In the genomic region with DNA sequence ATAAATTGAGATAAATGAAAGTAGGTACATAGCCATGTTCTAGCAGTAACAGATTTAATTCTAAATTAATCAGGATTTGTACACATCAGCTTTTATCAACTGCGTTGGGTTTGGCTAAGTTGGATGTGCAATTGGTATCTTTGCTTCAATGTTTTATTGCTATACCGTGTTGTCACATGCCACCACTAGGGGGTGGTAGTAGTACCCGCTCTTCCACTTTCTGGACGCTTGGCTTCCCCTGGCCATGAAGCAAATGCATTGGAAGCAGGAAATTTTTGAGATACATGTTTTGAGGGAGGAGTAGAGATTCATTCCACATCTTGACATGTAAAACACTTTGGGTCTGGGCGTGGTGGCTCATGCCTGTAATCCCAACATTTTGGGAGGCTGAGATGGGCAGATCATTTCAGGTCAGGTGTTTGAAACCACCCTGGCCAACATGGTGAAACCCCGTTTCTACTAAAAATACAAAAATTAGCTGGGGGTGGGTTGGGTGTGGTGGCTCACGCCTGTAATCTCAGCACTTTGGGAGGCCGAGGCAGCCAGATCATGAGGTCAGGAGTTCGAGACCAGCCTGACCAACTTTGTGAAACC, we compare ENCODE assay signal across 8 cellular contexts. TPM values are rescaled to one million over a fixed set of nuclear protein-coding genes. Genes with fewer than 3 reads are reported as not detected.
DNase-seq lines count a peak whose midpoint lies in the region; ATAC-seq and TF ChIP-seq lines count a peak whose summit lies in the region.

No MANE protein-coding gene starts in this region.

- no peak overlapping the region for H2BK120ac ChIP-seq in neuronal stem cell (ENCODE audit: low read depth, low read length)

- H2AK5ac ChIP-seq in neuronal stem cell (ENCODE audit: low read depth, low read length): no peak overlapping the region

- H3K27ac ChIP-seq in CD4-positive, alpha-beta memory T cell (ENCODE audit: low read depth, low read length): no peak overlapping the region
- no peak overlapping the region for H3K27ac ChIP-seq in neuronal stem cell (replicated peaks; ENCODE audit: low read length)

- no CpG with 5 or more reads among the region's 9 CpGs for WGBS in neuronal stem cell (ENCODE audit: extremely low coverage in 2 of 2, insufficient read length in 2 of 2, insufficient replicate concordance in 1 of 2), 2 donors

- H3K36me3 ChIP-seq in CD4-positive, alpha-beta memory T cell (ENCODE audit: insufficient read depth, low read length): no peaks in the 10 kb centered on the region
- H3K36me3 ChIP-seq in neuronal stem cell (replicated peaks in 1 of 2; ENCODE audit: control insufficient read depth in 2 of 2, insufficient read depth in 2 of 2, low read length in 2 of 2): no peaks in the 10 kb centered on the region

- H2BK15ac ChIP-seq in neuronal stem cell (ENCODE audit: low read length): no peak overlapping the region

- peaks cover 0 to 2% of the 10 kb centered on the region in 2 donors for H3K27me3 Mint-ChIP-seq in CD4-positive, alpha-beta memory T cell

- H3K23ac ChIP-seq in neuronal stem cell (ENCODE audit: low read depth, low read length, poor library complexity): no peak overlapping the region

- no peak for ATAC-seq in GM18502 (IDR thresholded peaks at IDR 0.05; ENCODE audit: poor library complexity, unreplicated experiment)
- ATAC-seq in GM21529 (IDR thresholded peaks at IDR 0.05; ENCODE audit: unreplicated experiment): no peak

- H2BK12ac ChIP-seq in neuronal stem cell (ENCODE audit: low read length): no peak overlapping the region

- POLR2A ChIA-PET in CD4-positive, alpha-beta memory T cell (lab: Charles Lee; ENCODE audit: partially characterized antibody): no interaction called here

- no peak overlapping the region for H3K4me3 ChIP-seq in CD4-positive, alpha-beta memory T cell (ENCODE audit: low read length in 2 of 2)
- H3K4me3 ChIP-seq in HFF-Myc (replicated peaks; ENCODE audit: low read depth, low read length) (no peak overlapping the region), neuronal stem cell (ENCODE audit: low read length in 2 of 2) (no peak overlapping the region)

- no peak overlapping the region for H2BK5ac ChIP-seq in neuronal stem cell (ENCODE audit: low read length)

- DNase-seq in CD4-positive, alpha-beta memory T cell: peak in 3 of 5 donors; percentile 34 to 42 (median 37)
- peak; percentile 67 for DNase-seq in HFF-Myc (ENCODE audit: extremely low read depth, low read depth)
- peak; percentile 27 for DNase-seq in NOMO-1 treated with dmso at 0.1 percent for 144 hours (lab: John Stamatoyannopoulos, UW; ENCODE audit: unreplicated experiment)
- DNase-seq in activated T-cell treated with anti-CD3 and anti-CD28 coated beads for 48 hours (ENCODE audit: low read depth): peak; percentile 33
- DNase-seq in fibroblast of the conjunctiva (ENCODE audit: low read depth): peak; percentile 24
- DNase-seq in neuronal stem cell (ENCODE audit: low spot score): peak; percentile 58

- CTCF ChIA-PET in CD4-positive, alpha-beta memory T cell (lab: Charles Lee; ENCODE audit: partially characterized antibody): interaction anchor here (0.9 to 5.1 kb wide), 15 partner anchors 8 to 397 kb away, joined by 3 to 64 read pairs (median 4); no protein-coding TSS in a partner anchor

- H2AFZ ChIP-seq in neuronal stem cell (ENCODE audit: low read length): peak overlapping the region; percentile 43

- peaks cover 0 to 4% (median 2%) of the 10 kb centered on the region in 4 donors for H3K4me1 Mint-ChIP-seq in CD4-positive, alpha-beta memory T cell

- no peak overlapping the region for H3K4ac ChIP-seq in neuronal stem cell (ENCODE audit: low read length)

- no peaks in the 10 kb centered on the region for H3K36me3 Mint-ChIP-seq in CD4-positive, alpha-beta memory T cell

- H3K79me1 ChIP-seq in neuronal stem cell (ENCODE audit: low read depth, low read length): no peaks in the 10 kb centered on the region

- no peaks in the 10 kb centered on the region for H3K9me3 Mint-ChIP-seq in CD4-positive, alpha-beta memory T cell

- no peak overlapping the region for H3K18ac ChIP-seq in neuronal stem cell (ENCODE audit: low read length)

- no peak overlapping the region for H4K8ac ChIP-seq in neuronal stem cell (ENCODE audit: low read depth, low read length)

- intact Hi-C loops in CD4-positive, alpha-beta memory T cell (cut with micrococcal nuclease): loop anchor here (1.0 kb wide), 1 partner anchor 216 kb away; no protein-coding TSS in a partner anchor

- H3K27me3 ChIP-seq in CD4-positive, alpha-beta memory T cell (ENCODE audit: insufficient read depth, low read length): no peaks in the 10 kb centered on the region
- no peaks in the 10 kb centered on the region for H3K27me3 ChIP-seq in neuronal stem cell (ENCODE audit: control insufficient read depth in 3 of 3, insufficient read depth in 3 of 3, low read depth in 1 of 3, low read length in 3 of 3)

- no peaks in the 10 kb centered on the region for H3K9me3 ChIP-seq in CD4-positive, alpha-beta memory T cell (ENCODE audit: control insufficient read depth in 1 of 2, low read length in 2 of 2)
- H3K9me3 ChIP-seq in neuronal stem cell (replicated peaks in 1 of 2; ENCODE audit: control insufficient read depth in 2 of 2, insufficient read depth in 1 of 2, low read depth in 1 of 2, low read length in 2 of 2): no peaks in the 10 kb centered on the region

- no peak overlapping the region for H4K91ac ChIP-seq in neuronal stem cell (ENCODE audit: low read depth, low read length, poor library complexity)

- peak; percentile 88 for TF ChIP-seq CTCF in HFF-Myc (IDR thresholded peaks at IDR 0.05; ENCODE audit: low read depth, low read length, missing control alignments)

- no peak overlapping the region for H3K9ac ChIP-seq in neuronal stem cell (ENCODE audit: low read depth, low read length, poor library complexity)

- H3K4me3 Mint-ChIP-seq in CD4-positive, alpha-beta memory T cell: no peak overlapping the region

- no peak overlapping the region for H3K4me2 ChIP-seq in neuronal stem cell (ENCODE audit: insufficient read depth, low read length, poor library complexity, severe bottlenecking)

- no peak overlapping the region for H3K27ac Mint-ChIP-seq in CD4-positive, alpha-beta memory T cell

- H3K4me1 ChIP-seq in CD4-positive, alpha-beta memory T cell (ENCODE audit: insufficient read depth, low read length): no peaks in the 10 kb centered on the region
- no peaks in the 10 kb centered on the region for H3K4me1 ChIP-seq in neuronal stem cell (ENCODE audit: control insufficient read depth in 2 of 2, insufficient read depth in 1 of 2, low read depth in 1 of 2, low read length in 2 of 2)

- H3K14ac ChIP-seq in neuronal stem cell (ENCODE audit: low read length): no peak overlapping the region

RNA-seq across cellular contexts. Expression of a gene that starts 58.6 kb away (rescaled TPM):
- not detected for total RNA-seq in CD4-positive, alpha-beta memory T cell
- not detected for polyA plus RNA-seq in CD4-positive, alpha-beta memory T cell
- polyA plus RNA-seq in neuronal stem cell (2013, experiment 1 of 2): 22.1 TPM
- polyA plus RNA-seq in neuronal stem cell (2013, experiment 2 of 2): 23.3 TPM
